12 cellular contexts compared by ENCODE assay signal in genomic region chr4:86960557-86960959, GRCh38. TPM values are rescaled to one million over a fixed set of nuclear protein-coding genes. Genes with fewer than 3 reads are reported as not detected.
DNase-seq lines count a peak whose midpoint lies in the region; ATAC-seq lines count a peak whose summit lies in the region.
"Had no signal": no experiment of that assay in that cellular context is flagged by ENCODE, and none has a peak within 500 bp of the region (broad histone marks: within the 10 kb centered on the region; RNA-seq: fewer than 3 reads in every experiment).

No MANE protein-coding gene starts in this region.

- no peaks in the 10 kb centered on the region; a peak in 1 of 22 replicates for H3K9me3 ChIP-seq in BLaER1 treated with 17β-estradiol and CSF1 and Interleukin-3, amounts not matched to agents 10 nM and 100 nM (replicated peaks in 1 of 11)
- H3K9me3 ChIP-seq: Caco-2 had no signal

- H3K9ac ChIP-seq in BLaER1 treated with 17β-estradiol and CSF1 and Interleukin-3, amounts not matched to agents 10 nM and 100 nM: peak overlapping the region; percentile 16 to 84 (median 73); a peak in 18 of 22 replicates

- DNase-seq in M059J (ENCODE audit: low read depth) (peak; percentile 37), fibroblast of gingiva (ENCODE audit: low read depth) (peak; percentile 23), myocyte (ENCODE audit: low read depth) (peak; percentile 8), NCI-H446 treated with DMSO at 0.1 percent for 48 hours (lab: John Stamatoyannopoulos, UW) (no peak), ACHN (no peak)
- no peak for DNase-seq in stimulated activated CD8-positive, alpha-beta memory T cell treated with anti-CD3 and anti-CD28 coated beads, Interleukin-4, amount 100 ng/mL, for 48 hours
- DNase-seq: anterior cingulate cortex, kidney glomerular epithelial cell, NCI-H345 had no signal

- H3K27me3 ChIP-seq in BLaER1 treated with 17β-estradiol and CSF1 and Interleukin-3, amounts not matched to agents 10 nM and 100 nM: no peaks in the 10 kb centered on the region

- peaks cover 93 to 100% (median 99%) of the 10 kb centered on the region in 10 experiments for H3K4me1 ChIP-seq in BLaER1 treated with 17β-estradiol and CSF1 and Interleukin-3, amounts not matched to agents 10 nM and 100 nM

- no peak for ATAC-seq in HG02759 (IDR thresholded peaks at IDR 0.05; ENCODE audit: unreplicated experiment)

- H4K20me1 ChIP-seq in BLaER1 treated with 17β-estradiol and CSF1 and Interleukin-3, amounts not matched to agents 10 nM and 100 nM: peaks cover 0 to 80% (median 0%) of the 10 kb centered on the region in 11 experiments; a peak in 4 of 22 replicates

- in situ Hi-C loops in ACHN (cut with HindIII; ENCODE audit: low pct_ligation_motif_present, low pct_unique_long_range_greater_than_20kb, low sequenced_read_pairs): no loop called here

- peak overlapping the region in 10 of 11 experiments; percentile 54 to 93 (median 84); a peak in 19 of 22 replicates for H3K27ac ChIP-seq in BLaER1 treated with 17β-estradiol and CSF1 and Interleukin-3, amounts not matched to agents 10 nM and 100 nM

- peak overlapping the region in 7 of 10 experiments; percentile 35 to 55 (median 46); a peak in 9 of 20 replicates for H3K4me3 ChIP-seq in BLaER1 treated with 17β-estradiol and CSF1 and Interleukin-3, amounts not matched to agents 10 nM and 100 nM

- H3K36me3 ChIP-seq in BLaER1 treated with 17β-estradiol and CSF1 and Interleukin-3, amounts not matched to agents 10 nM and 100 nM: peaks cover 4 to 44% (median 18%) of the 10 kb centered on the region in 11 experiments; a peak in 12 of 22 replicates

- H3K4me2 ChIP-seq in BLaER1 treated with 17β-estradiol and CSF1 and Interleukin-3, amounts not matched to agents 10 nM and 100 nM: peak overlapping the region; percentile 69 to 92 (median 86)

RNA-seq across cellular contexts. Expression of gene AFF1, which starts 25.7 kb away (rescaled TPM):
- 7.6 and 17.1 TPM in 2 replicates for total RNA-seq in M059J (2014; rRNA removed; shearing (Covaris generic))
- total RNA-seq in myocyte: 10.7 and 13.7 TPM in 2 replicates
- polyA plus RNA-seq in myocyte (2012): 6.8 TPM

Comparison
In these comparisons a context has a peak if more than half of its experiments do, and no peak if none do; other contexts are left out.
1. DNase-seq: peak in M059J (single experiment), fibroblast of gingiva (single experiment) and myocyte (single experiment); none in NCI-H446 treated with DMSO at 0.1 percent for 48 hours (single experiment), stimulated activated CD8-positive, alpha-beta memory T cell treated with anti-CD3 and anti-CD28 coated beads, Interleukin-4, amount 100 ng/mL, for 48 hours (single experiment) and ACHN (single experiment).